In the genomic region with DNA sequence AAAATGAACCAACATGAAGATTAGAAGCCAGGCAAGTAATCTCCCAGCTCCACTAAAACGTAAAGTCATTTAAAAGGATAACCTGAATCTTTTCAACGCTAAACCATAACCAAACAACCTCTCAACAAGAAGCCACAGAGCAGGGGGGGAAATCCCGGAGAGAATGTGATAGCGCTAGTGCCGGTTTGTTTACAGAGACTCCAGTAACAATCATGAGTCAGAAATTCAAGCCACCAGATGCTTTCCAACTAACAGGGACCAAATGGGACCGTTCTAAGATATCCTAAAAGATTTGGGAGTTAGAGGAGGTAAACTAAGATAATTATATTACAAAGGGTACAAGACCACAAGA, we compare ENCODE assay signal across 1 cellular context.
TF ChIP-seq lines count a peak whose summit lies in the region.

No MANE protein-coding gene starts in this region.

TF ChIP-seq in K562, 482 proteins besides CTCF, POLR2A, EP300 and RAD21 (continued from another document):
- TF ChIP-seq, protein P1, sequence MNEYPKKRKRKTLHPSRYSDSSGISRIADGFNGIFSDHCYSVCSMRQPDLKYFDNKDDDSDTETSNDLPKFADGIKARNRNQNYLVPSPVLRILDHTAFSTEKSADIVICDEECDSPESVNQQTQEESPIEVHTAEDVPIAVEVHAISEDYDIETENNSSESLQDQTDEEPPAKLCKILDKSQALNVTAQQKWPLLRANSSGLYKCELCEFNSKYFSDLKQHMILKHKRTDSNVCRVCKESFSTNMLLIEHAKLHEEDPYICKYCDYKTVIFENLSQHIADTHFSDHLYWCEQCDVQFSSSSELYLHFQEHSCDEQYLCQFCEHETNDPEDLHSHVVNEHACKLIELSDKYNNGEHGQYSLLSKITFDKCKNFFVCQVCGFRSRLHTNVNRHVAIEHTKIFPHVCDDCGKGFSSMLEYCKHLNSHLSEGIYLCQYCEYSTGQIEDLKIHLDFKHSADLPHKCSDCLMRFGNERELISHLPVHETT (CRISPR knock-in tag; conservative IDR thresholded peaks at IDR 0.05 in 1 of 2, IDR thresholded peaks at IDR 0.05 in 1 of 2) = no peak; a peak in 1 of 4 replicates
- no peak for TF ChIP-seq RHOXF2B (CRISPR knock-in tag; conservative IDR thresholded peaks at IDR 0.05)
- no peak for TF ChIP-seq BRCA1 (IDR thresholded peaks at IDR 0.05)
- TF ChIP-seq BRCA1 (CRISPR knock-in tag; IDR thresholded peaks at IDR 0.05) = no peak
- TF ChIP-seq ZNF707 (CRISPR knock-in tag; conservative IDR thresholded peaks at IDR 0.05) = no peak
- no peak for TF ChIP-seq COPS2 (conservative IDR thresholded peaks at IDR 0.05)
- TF ChIP-seq XRCC5 (IDR thresholded peaks at IDR 0.05; ENCODE audit: low read depth, low read length) = no peak
- peak; percentile 64; the same call in 1 of the 2 replicates for TF ChIP-seq SMARCA4 (IDR thresholded peaks at IDR 0.05)
- TF ChIP-seq TFAM (CRISPR knock-in tag; conservative IDR thresholded peaks at IDR 0.05) = no peak
- no peak for TF ChIP-seq EWSR1 (IDR thresholded peaks at IDR 0.05; ENCODE audit: borderline replicate concordance, low read depth, partially characterized antibody)
- TF ChIP-seq ZNF57 (CRISPR knock-in tag; IDR thresholded peaks at IDR 0.05) = no peak
- TF ChIP-seq SIX5 (IDR thresholded peaks at IDR 0.05; ENCODE audit: borderline replicate concordance in 1 of 2, insufficient read depth in 1 of 2, low read depth in 1 of 2, low read length in 2 of 2) = no peak
- no peak for TF ChIP-seq SREBF1 (IDR thresholded peaks at IDR 0.05; ENCODE audit: borderline replicate concordance, low read depth, low read length)
- TF ChIP-seq FOXK2 (conservative IDR thresholded peaks at IDR 0.05 in 1 of 2, IDR thresholded peaks at IDR 0.05 in 1 of 2; ENCODE audit: low read depth in 2 of 2) = peak; percentile 47 to 64; a peak in 3 of 4 replicates
- no peak for TF ChIP-seq ZNF146 (CRISPR knock-in tag; IDR thresholded peaks at IDR 0.05; ENCODE audit: unreplicated experiment)
- TF ChIP-seq RBBP5 (IDR thresholded peaks at IDR 0.05; ENCODE audit: borderline replicate concordance, insufficient read depth, low read length, poor library complexity, severe bottlenecking) = no peak
- TF ChIP-seq ZNF253 (CRISPR knock-in tag; conservative IDR thresholded peaks at IDR 0.05) = no peak
- TF ChIP-seq, protein P2, sequence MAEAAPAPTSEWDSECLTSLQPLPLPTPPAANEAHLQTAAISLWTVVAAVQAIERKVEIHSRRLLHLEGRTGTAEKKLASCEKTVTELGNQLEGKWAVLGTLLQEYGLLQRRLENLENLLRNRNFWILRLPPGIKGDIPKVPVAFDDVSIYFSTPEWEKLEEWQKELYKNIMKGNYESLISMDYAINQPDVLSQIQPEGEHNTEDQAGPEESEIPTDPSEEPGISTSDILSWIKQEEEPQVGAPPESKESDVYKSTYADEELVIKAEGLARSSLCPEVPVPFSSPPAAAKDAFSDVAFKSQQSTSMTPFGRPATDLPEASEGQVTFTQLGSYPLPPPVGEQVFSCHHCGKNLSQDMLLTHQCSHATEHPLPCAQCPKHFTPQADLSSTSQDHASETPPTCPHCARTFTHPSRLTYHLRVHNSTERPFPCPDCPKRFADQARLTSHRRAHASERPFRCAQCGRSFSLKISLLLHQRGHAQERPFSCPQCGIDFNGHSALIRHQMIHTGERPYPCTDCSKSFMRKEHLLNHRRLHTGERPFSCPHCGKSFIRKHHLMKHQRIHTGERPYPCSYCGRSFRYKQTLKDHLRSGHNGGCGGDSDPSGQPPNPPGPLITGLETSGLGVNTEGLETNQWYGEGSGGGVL (CRISPR knock-in tag; IDR thresholded peaks at IDR 0.05) = no peak
- no peak for TF ChIP-seq TEAD1 (CRISPR knock-in tag; IDR thresholded peaks at IDR 0.05)
- TF ChIP-seq ASH1L (IDR thresholded peaks at IDR 0.05; ENCODE audit: borderline replicate concordance, low read depth, partially characterized antibody) = no peak
- TF ChIP-seq, protein P3, sequence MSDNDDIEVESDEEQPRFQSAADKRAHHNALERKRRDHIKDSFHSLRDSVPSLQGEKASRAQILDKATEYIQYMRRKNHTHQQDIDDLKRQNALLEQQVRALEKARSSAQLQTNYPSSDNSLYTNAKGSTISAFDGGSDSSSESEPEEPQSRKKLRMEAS (CRISPR knock-in tag; IDR thresholded peaks at IDR 0.05) = no peak
- TF ChIP-seq ERF (CRISPR knock-in tag; IDR thresholded peaks at IDR 0.05) = no peak
